11 cellular contexts compared by ENCODE assay signal in the genomic region with DNA sequence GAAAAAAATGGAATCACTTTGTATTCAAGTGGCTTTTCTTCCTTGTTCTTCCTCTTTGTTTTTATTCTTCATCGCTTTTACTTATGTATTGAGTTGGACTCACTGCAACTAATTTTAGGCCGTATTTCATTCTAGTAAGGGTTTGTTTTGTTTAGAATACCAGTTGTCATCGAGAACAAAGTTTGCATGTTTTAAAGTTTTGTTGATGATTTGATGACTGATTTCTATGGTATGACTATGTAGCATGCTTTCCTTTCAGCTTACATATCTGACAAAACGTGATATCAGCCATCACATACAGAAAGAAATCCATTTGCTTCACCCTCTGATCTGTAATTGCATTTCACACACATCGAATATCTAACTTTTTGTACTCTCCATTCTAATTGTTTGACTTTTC. TPM values are rescaled to one million over a fixed set of nuclear protein-coding genes. Genes with fewer than 3 reads are reported as not detected.
DNase-seq lines count a peak whose midpoint lies in the region; ATAC-seq and TF ChIP-seq lines count a peak whose summit lies in the region.
"Had no signal": no experiment of that assay in that cellular context is flagged by ENCODE, and none has a peak within 500 bp of the region (broad histone marks: within the 10 kb centered on the region; RNA-seq: fewer than 3 reads in every experiment).

No MANE protein-coding gene starts in this region.

- H3K27me3 Mint-ChIP-seq in chondrocyte (ENCODE audit: low read depth) (no peaks in the 10 kb centered on the region), nephron (ENCODE audit: low read depth) (peaks cover 48% of the 10 kb centered on the region)

- H3K4me3 Mint-ChIP-seq in chondrocyte (ENCODE audit: unreplicated experiment) (peak overlapping the region; percentile 41), nephron (peak overlapping the region; percentile 30 to 47 (median 37))

- H3K27ac Mint-ChIP-seq in chondrocyte (ENCODE audit: unreplicated experiment) = peak overlapping the region; percentile 92
- H3K27ac Mint-ChIP-seq in nephron = peak overlapping the region; percentile 4 to 16 (median 14)

- ATAC-seq in SK-N-SH treated with all-trans-retinoic acid at 6 μM for 48 hours (no peak), HG03196 (IDR thresholded peaks at IDR 0.05; ENCODE audit: unreplicated experiment) (no peak)

- peak; percentile 84 for DNase-seq in EH (ENCODE audit: low read depth)
- DNase-seq in chondrocyte (ENCODE audit: low spot score) = no peak
- DNase-seq in germinal center (ENCODE audit: low spot score) = no peak
- DNase-seq in cerebellum (ENCODE audit: low spot score) = no peak
- no peak for DNase-seq in NCI-H345 treated with DMSO at 0.1 percent for 48 hours (lab: John Stamatoyannopoulos, UW; ENCODE audit: unreplicated experiment)
- DNase-seq: cortex of kidney, DMS153, NCI-H1105 had no signal

- H3K4me1 Mint-ChIP-seq in chondrocyte (ENCODE audit: low read depth) (peaks cover 68% of the 10 kb centered on the region), nephron (peaks cover 39% of the 10 kb centered on the region)

- no peak for TF ChIP-seq CTCF in chondrocyte (IDR thresholded peaks at IDR 0.05)
- no peak for TF ChIP-seq CTCF in nephron (IDR thresholded peaks at IDR 0.05; ENCODE audit: unreplicated experiment in 3 of 3)

- H3K9me3 Mint-ChIP-seq in chondrocyte (ENCODE audit: low read depth) (no peaks in the 10 kb centered on the region), nephron (no peaks in the 10 kb centered on the region)

- peaks cover 6% of the 10 kb centered on the region for H3K36me3 Mint-ChIP-seq in chondrocyte (ENCODE audit: low read depth)
- H3K36me3 Mint-ChIP-seq in nephron (ENCODE audit: low read depth) = peaks cover 18% of the 10 kb centered on the region

TF ChIP-seq in SK-N-SH treated with all-trans-retinoic acid at 6 μM for 48 hours, 23 proteins besides CTCF, POLR2A, EP300 and RAD21:
- TF ChIP-seq GLIS3 (CRISPR knock-in tag; IDR thresholded peaks at IDR 0.05) = no peak
- 0 out of 2 replicates have a peak, but pooled peaks have one; percentile 45 for TF ChIP-seq ZNF8 (CRISPR knock-in tag; IDR thresholded peaks at IDR 0.05)
- TF ChIP-seq ESRRG (CRISPR knock-in tag; IDR thresholded peaks at IDR 0.05) = no peak
- TF ChIP-seq, protein P1, sequence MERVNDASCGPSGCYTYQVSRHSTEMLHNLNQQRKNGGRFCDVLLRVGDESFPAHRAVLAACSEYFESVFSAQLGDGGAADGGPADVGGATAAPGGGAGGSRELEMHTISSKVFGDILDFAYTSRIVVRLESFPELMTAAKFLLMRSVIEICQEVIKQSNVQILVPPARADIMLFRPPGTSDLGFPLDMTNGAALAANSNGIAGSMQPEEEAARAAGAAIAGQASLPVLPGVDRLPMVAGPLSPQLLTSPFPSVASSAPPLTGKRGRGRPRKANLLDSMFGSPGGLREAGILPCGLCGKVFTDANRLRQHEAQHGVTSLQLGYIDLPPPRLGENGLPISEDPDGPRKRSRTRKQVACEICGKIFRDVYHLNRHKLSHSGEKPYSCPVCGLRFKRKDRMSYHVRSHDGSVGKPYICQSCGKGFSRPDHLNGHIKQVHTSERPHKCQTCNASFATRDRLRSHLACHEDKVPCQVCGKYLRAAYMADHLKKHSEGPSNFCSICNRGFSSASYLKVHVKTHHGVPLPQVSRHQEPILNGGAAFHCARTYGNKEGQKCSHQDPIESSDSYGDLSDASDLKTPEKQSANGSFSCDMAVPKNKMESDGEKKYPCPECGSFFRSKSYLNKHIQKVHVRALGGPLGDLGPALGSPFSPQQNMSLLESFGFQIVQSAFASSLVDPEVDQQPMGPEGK (CRISPR knock-in tag; IDR thresholded peaks at IDR 0.05; ENCODE audit: borderline replicate concordance) = no peak
TF ChIP-seq in SK-N-SH treated with all-trans-retinoic acid at 6 μM for 48 hours: peak in this region for 1.

RNA-seq across cellular contexts. Expression of a gene that starts 4.0 kb away (rescaled TPM):
- total RNA-seq in chondrocyte (51.5 to 83.1 TPM (median 54.1 TPM) in 3 replicates), cerebellum (38.7 TPM)
